Comparison of ENCODE assay signal across 8 cellular contexts in the genomic region with DNA sequence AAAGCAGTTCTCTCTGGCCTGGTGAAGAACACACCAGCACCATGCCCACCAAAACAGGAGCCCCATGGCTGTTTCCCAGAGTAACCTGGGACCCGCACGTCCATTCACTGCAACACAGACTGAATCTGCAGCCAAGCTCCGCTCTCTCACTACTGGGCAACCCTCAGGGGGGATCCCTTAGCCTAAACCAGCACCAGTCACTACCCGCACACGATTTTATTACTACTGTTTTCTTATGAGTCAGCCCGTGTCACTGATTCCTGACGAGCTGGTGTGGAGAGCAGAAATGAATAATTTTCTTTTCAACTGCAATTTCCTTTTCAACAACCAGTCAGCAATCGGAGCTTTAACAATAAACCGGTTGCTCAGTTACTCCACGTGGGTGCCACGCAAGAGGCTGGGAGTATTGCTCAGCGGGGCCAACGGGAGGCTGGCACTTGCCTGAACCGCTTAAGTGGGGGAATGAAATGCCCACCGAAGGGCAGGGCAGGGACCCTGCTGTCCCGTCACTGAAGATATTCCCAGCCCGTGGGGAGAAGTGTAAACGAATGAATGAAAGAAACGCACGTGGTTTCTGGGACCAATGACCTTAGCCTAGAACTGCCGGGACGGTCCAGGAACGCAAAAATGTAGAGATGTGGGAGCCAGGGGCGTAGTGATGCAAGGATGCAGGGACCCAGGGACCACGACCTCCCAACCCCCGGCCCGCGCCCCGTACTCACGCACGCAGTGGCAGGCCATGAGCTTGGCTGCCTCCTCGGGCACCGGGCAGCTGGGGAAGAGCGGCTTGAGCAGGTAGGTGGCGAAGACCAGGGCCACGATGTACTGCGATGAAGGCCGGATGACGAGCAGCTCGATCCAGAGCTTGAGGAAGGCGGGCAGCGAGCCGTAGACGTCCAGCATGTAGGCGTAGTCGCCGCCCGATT. TPM values are rescaled to one million over a fixed set of nuclear protein-coding genes. Genes with fewer than 3 reads are reported as not detected.
DNase-seq lines count a peak whose midpoint lies in the region; ATAC-seq lines count a peak whose summit lies in the region.
"Not testable (repeated sequence)": the region's sequence is repeated elsewhere in the genome, so short reads cannot be mapped to it uniquely, and the experiment has no call there.

No MANE protein-coding gene starts in this region.

- H3K4me3 ChIP-seq in HUES48 (ENCODE audit: low read depth, low read length), result peak overlapping the region; percentile 85

- intact Hi-C loops in Right ventricle myocardium inferior (cut with DNase I), result not testable (repeated sequence)

- peaks cover 20% of the 10 kb centered on the region for H3K4me1 Mint-ChIP-seq in T-helper 1 cell treated with Interleukin-12 subunit alpha and Interleukin-12 subunit beta and Interleukin-4 antibody, amounts not matched to agents 30 μg/mL and 1 μg/mL, for 36 hours (ENCODE audit: low read depth)
- peaks cover 12 to 31% (median 31%) of the 10 kb centered on the region in 3 donors for H3K4me1 Mint-ChIP-seq in naive B cell
- H3K4me1 Mint-ChIP-seq in stimulated activated naive CD8-positive, alpha-beta T cell treated with anti-CD3 and anti-CD28 coated beads, Interleukin-15, amount 100 ng/mL, for 72 hours, result peaks cover 17% of the 10 kb centered on the region

- DNase-seq in Daoy (ENCODE audit: low read depth), result peak; percentile 27
- DNase-seq in astrocyte of the hippocampus (ENCODE audit: low read depth, low spot score), result peak; percentile 42
- DNase-seq in Right ventricle myocardium inferior (ENCODE audit: missing footprints), result not testable (repeated sequence)
- DNase-seq in naive B cell, result peak; percentile 17
- DNase-seq in stimulated activated naive CD8-positive, alpha-beta T cell treated with anti-CD3 and anti-CD28 coated beads, Interleukin-15, amount 100 ng/mL, for 72 hours, result peak; percentile 46 to 65

- H3K9ac ChIP-seq in HUES48 (ENCODE audit: low read depth, low read length), result peak overlapping the region; percentile 68

- peak overlapping the region; percentile 97 for H3K4me3 Mint-ChIP-seq in T-helper 1 cell treated with Interleukin-12 subunit alpha and Interleukin-12 subunit beta and Interleukin-4 antibody, amounts not matched to agents 30 μg/mL and 1 μg/mL, for 36 hours
- peak overlapping the region; percentile 82 to 91 (median 88) for H3K4me3 Mint-ChIP-seq in naive B cell
- peak overlapping the region; percentile 88 to 91 for H3K4me3 Mint-ChIP-seq in stimulated activated naive CD8-positive, alpha-beta T cell treated with anti-CD3 and anti-CD28 coated beads, Interleukin-15, amount 100 ng/mL, for 72 hours

- not testable (repeated sequence) for H3K27me3 Mint-ChIP-seq in T-helper 1 cell treated with Interleukin-12 subunit alpha and Interleukin-12 subunit beta and Interleukin-4 antibody, amounts not matched to agents 30 μg/mL and 1 μg/mL, for 36 hours (ENCODE audit: low read depth); naive B cell; stimulated activated naive CD8-positive, alpha-beta T cell treated with anti-CD3 and anti-CD28 coated beads, Interleukin-15, amount 100 ng/mL, for 72 hours

- H3K27me3 ChIP-seq in HUES48 (ENCODE audit: control insufficient read depth, insufficient read depth, low read length), result not testable (repeated sequence)

- not testable (repeated sequence) for H3K9me3 ChIP-seq in HUES48 (ENCODE audit: control insufficient read depth, insufficient read depth, low read length)

- H3K4me1 ChIP-seq in HUES48 (ENCODE audit: control insufficient read depth, insufficient read depth, low read length), result not testable (repeated sequence)

- H3K9me3 Mint-ChIP-seq in T-helper 1 cell treated with Interleukin-12 subunit alpha and Interleukin-12 subunit beta and Interleukin-4 antibody, amounts not matched to agents 30 μg/mL and 1 μg/mL, for 36 hours; naive B cell; stimulated activated naive CD8-positive, alpha-beta T cell treated with anti-CD3 and anti-CD28 coated beads, Interleukin-15, amount 100 ng/mL, for 72 hours: not testable (repeated sequence)

- not testable (repeated sequence) for H3K36me3 Mint-ChIP-seq in T-helper 1 cell treated with Interleukin-12 subunit alpha and Interleukin-12 subunit beta and Interleukin-4 antibody, amounts not matched to agents 30 μg/mL and 1 μg/mL, for 36 hours (ENCODE audit: low read depth); naive B cell

- H3K27ac Mint-ChIP-seq in T-helper 1 cell treated with Interleukin-12 subunit alpha and Interleukin-12 subunit beta and Interleukin-4 antibody, amounts not matched to agents 30 μg/mL and 1 μg/mL, for 36 hours, result peak overlapping the region; percentile 98
- H3K27ac Mint-ChIP-seq in naive B cell, result peak overlapping the region; percentile 57 to 92 (median 72)
- peak overlapping the region; percentile 97 to 99 for H3K27ac Mint-ChIP-seq in stimulated activated naive CD8-positive, alpha-beta T cell treated with anti-CD3 and anti-CD28 coated beads, Interleukin-15, amount 100 ng/mL, for 72 hours

- H3K36me3 ChIP-seq in HUES48 (ENCODE audit: control insufficient read depth, insufficient read depth, low read length), result not testable (repeated sequence)

- ATAC-seq in GM21717 (IDR thresholded peaks at IDR 0.05; ENCODE audit: unreplicated experiment) (peak; percentile 34), Right ventricle myocardium inferior (peak; percentile 10), naive B cell (ENCODE audit: low read depth in 2 of 2) (peak; percentile 17 to 20)
- ATAC-seq in stimulated activated naive CD8-positive, alpha-beta T cell treated with anti-CD3 and anti-CD28 coated beads, Interleukin-15, amount 100 ng/mL, for 72 hours, result peak; percentile 93

- H3K27ac ChIP-seq in HUES48 (ENCODE audit: low read depth, low read length), result not testable (repeated sequence)

RNA-seq across cellular contexts. Expression of a gene that starts 50.4 kb away (rescaled TPM):
- 0.40 and 0.89 TPM in 2 replicates for total RNA-seq in Daoy (2014; rRNA removed; shearing (Covaris generic))
- 1.3 TPM for total RNA-seq in Right ventricle myocardium inferior
- 1 to 10 TPM in 5 of 6 donors, not detected in 1; 2.0 to 3.3 (median 2.4) TPM for polyA plus RNA-seq in naive B cell (ENCODE audit: low read depth in 6 of 6)

Comparison
In these comparisons a context has a peak if more than half of its experiments do, and no peak if none do; other contexts are left out.
1. ATAC-seq: peak in every context shown above with its lines; median percentile 93 in stimulated activated naive CD8-positive, alpha-beta T cell treated with anti-CD3 and anti-CD28 coated beads, Interleukin-15, amount 100 ng/mL, for 72 hours; 34 in GM21717; 18 in naive B cell; 10 in Right ventricle myocardium inferior.